Comparison of ENCODE assay signal across 16 cellular contexts in genomic region chr16:65524997-65525396, GRCh38.
A peak's percentile ranks its signal among the peaks of the same experiment; 100 is the strongest.
DNase-seq lines count a peak whose midpoint lies in the region; ATAC-seq, FAIRE-seq and TF ChIP-seq lines count a peak whose summit lies in the region.
"Had no signal": no experiment of that assay in that cellular context is flagged by ENCODE, and none has a peak within 500 bp of the region (broad histone marks: within the 10 kb centered on the region; RNA-seq: fewer than 3 reads in every experiment).

No MANE protein-coding gene starts in this region.

- no peak overlapping the region for H3K4me3 Mint-ChIP-seq in osteocyte (ENCODE audit: unreplicated experiment)
- H3K4me3 Mint-ChIP-seq: CD4-positive, alpha-beta T cell had no signal

- TF ChIP-seq CTCF in fibroblast of the aortic adventitia (IDR thresholded peaks at IDR 0.05; ENCODE audit: insufficient read depth, low read length) (no peak), osteocyte (IDR thresholded peaks at IDR 0.05) (no peak)

- no peaks in the 10 kb centered on the region for H3K27me3 Mint-ChIP-seq in osteocyte (ENCODE audit: unreplicated experiment)
- H3K27me3 Mint-ChIP-seq: CD4-positive, alpha-beta T cell had no signal

- H3K4me1 Mint-ChIP-seq in osteocyte (ENCODE audit: unreplicated experiment): peaks cover 41% of the 10 kb centered on the region

- H3K4me3 ChIP-seq in fibroblast of the aortic adventitia (ENCODE audit: low read depth, low read length): no peak overlapping the region
- H3K4me3 ChIP-seq: vagina had no signal

- FAIRE-seq in RCC 7860 (lab: Jason Lieb, UNC): peak; percentile 68

- peaks cover 6% of the 10 kb centered on the region for H3K9me3 Mint-ChIP-seq in osteocyte (ENCODE audit: unreplicated experiment)

- peaks cover 4% of the 10 kb centered on the region for H3K36me3 Mint-ChIP-seq in osteocyte (ENCODE audit: unreplicated experiment)

- no peak for ATAC-seq in activated CD4-positive, CD25-positive, alpha-beta regulatory T cell treated with anti-CD3 and anti-CD28 coated beads, Interleukin-2, amount 50 U/mL, for 24 hours

- DNase-seq in Daoy (ENCODE audit: low read depth) (peak; percentile 94), RCC 7860 (ENCODE audit: low spot score) (peak; percentile 76), fibroblast of the aortic adventitia (ENCODE audit: low read depth) (peak; percentile 69), osteocyte (ENCODE audit: extremely low spot score, unreplicated experiment) (no peak), AG20443 (ENCODE audit: low spot score) (no peak), COR-L47 (lab: John Stamatoyannopoulos, UW) (no peak)
- DNase-seq in activated effector memory CD4-positive, alpha-beta T cell treated with anti-CD3 and anti-CD28 coated beads, Interleukin-2, amount 50 U/mL, for 16 hours: no peak
- DNase-seq: activated effector memory CD4-positive, alpha-beta T cell treated with Interleukin-2 at 50 U/mL for 16 hours; CD4-positive, alpha-beta T cell; H7; NCI-H1694 treated with DMSO at 0.1 percent for 48 hours; NCI-H526 treated with DMSO at 0.1 percent for 48 hours; SHP77 treated with DMSO at 0.1 percent for 48 hours; stimulated activated CD4-positive, alpha-beta T cell treated with anti-CD3 and anti-CD28 coated beads, Interleukin-4, amount 100 ng/mL, for 1 hour had no signal

- peak overlapping the region; percentile 86 for H3K27ac Mint-ChIP-seq in osteocyte (ENCODE audit: unreplicated experiment)
- H3K27ac Mint-ChIP-seq: CD4-positive, alpha-beta T cell had no signal

Comparison
In these comparisons a context has a peak if more than half of its experiments do, and no peak if none do; other contexts are left out.
1. DNase-seq: peak in Daoy (single experiment), RCC 7860 (single experiment) and fibroblast of the aortic adventitia (single experiment); none in osteocyte (single experiment), AG20443 (single experiment), activated effector memory CD4-positive, alpha-beta T cell treated with anti-CD3 and anti-CD28 coated beads, Interleukin-2, amount 50 U/mL, for 16 hours (single experiment) and COR-L47 (single experiment).